In the genomic region with DNA sequence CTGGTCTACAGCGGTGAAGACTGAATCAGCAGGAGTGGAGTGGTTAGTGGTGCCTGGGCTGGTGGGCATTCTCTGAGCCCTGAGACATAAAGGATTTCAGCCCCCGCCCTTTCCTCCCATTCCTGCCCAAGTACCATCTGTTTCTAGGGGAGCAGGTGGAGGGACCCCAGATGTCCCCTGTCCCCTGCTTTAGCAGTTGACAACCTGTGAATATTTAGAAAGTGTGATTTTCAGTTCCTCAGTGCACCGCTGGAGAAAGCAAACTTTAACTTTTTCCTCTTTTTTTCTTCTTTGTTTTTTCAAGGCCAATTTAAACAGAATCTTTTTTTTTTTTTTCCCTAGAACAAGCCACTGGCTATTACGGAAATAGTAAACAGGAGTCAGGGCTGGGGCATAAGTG, we compare ENCODE assay signal across 32 cellular contexts. TPM values are rescaled to one million over a fixed set of nuclear protein-coding genes. Genes with fewer than 3 reads are reported as not detected.
"Had no signal": no experiment of that assay in that cellular context is flagged by ENCODE, and none has a peak within 500 bp of the region (broad histone marks: within the 10 kb centered on the region; RNA-seq: fewer than 3 reads in every experiment).

No MANE protein-coding gene starts in this region.

- H3K9me3 ChIP-seq: gastrocnemius medialis, heart right ventricle, left lung, prostate gland, suprapubic skin, transverse colon, upper lobe of right lung, uterus had no signal

- H3K4me3 ChIP-seq: dorsolateral prefrontal cortex, gastrocnemius medialis, heart right ventricle, left lung, neural progenitor cell, prostate gland, right atrium auricular region, smooth muscle cell, suprapubic skin, transverse colon, upper lobe of right lung, uterus had no signal

- H3K4me3 Mint-ChIP-seq: mesothelial cell of epicardium; naive thymus-derived CD4-positive, alpha-beta T cell; nephron; neural progenitor cell; stimulated activated naive CD8-positive, alpha-beta T cell treated with anti-CD3 and anti-CD28 coated beads, Interleukin-15, amount 100 ng/mL, for 72 hours had no signal

- DNase-seq: dorsolateral prefrontal cortex; effector CD4-positive, alpha-beta T cell; foreskin fibroblast; gastrocnemius medialis; heart right ventricle; hippocampal formation; left cardiac atrium; left lung; mesenchymal stem cell; naive thymus-derived CD4-positive, alpha-beta T cell; stimulated activated CD4-positive, alpha-beta T cell treated with anti-CD3 and anti-CD28 coated beads, Interleukin-12 subunit alpha, Interleukin-12 subunit beta, amount 100 ng/mL, for 4 hours; stimulated activated CD4-positive, alpha-beta T cell treated with anti-CD3 and anti-CD28 coated beads, Interleukin-1b, Interleukin-23, amount 100 ng/mL, for 48 hours; stimulated activated CD4-positive, alpha-beta T cell treated with anti-CD3 and anti-CD28 coated beads, Interleukin-4, amount 100 ng/mL, for 1 hour; stimulated activated CD8-positive, alpha-beta memory T cell treated with anti-CD3 and anti-CD28 coated beads, Interleukin-4, amount 100 ng/mL, for 48 hours; stimulated activated naive CD4-positive, alpha-beta T cell; stimulated activated naive CD8-positive, alpha-beta T cell treated with anti-CD3 and anti-CD28 coated beads, Interleukin-15, amount 100 ng/mL, for 72 hours; transverse colon; uterus had no signal

- H3K27ac Mint-ChIP-seq: mesothelial cell of epicardium; naive thymus-derived CD4-positive, alpha-beta T cell; nephron; stimulated activated naive CD8-positive, alpha-beta T cell treated with anti-CD3 and anti-CD28 coated beads, Interleukin-15, amount 100 ng/mL, for 72 hours had no signal

- H3K4me1 ChIP-seq: gastrocnemius medialis, heart right ventricle, left lung, neural progenitor cell, right atrium auricular region, suprapubic skin, transverse colon, upper lobe of right lung, uterus had no signal

- H3K4me1 Mint-ChIP-seq: stimulated activated naive CD8-positive, alpha-beta T cell treated with anti-CD3 and anti-CD28 coated beads, Interleukin-15, amount 100 ng/mL, for 72 hours had no signal

- H3K36me3 ChIP-seq: gastrocnemius medialis, heart right ventricle, left lung, neural progenitor cell, prostate gland, right atrium auricular region, suprapubic skin, transverse colon, upper lobe of right lung, uterus had no signal

- H3K27ac ChIP-seq: dorsolateral prefrontal cortex, epithelial cell of prostate, gastrocnemius medialis, heart right ventricle, left lung, neural progenitor cell, right atrium auricular region, suprapubic skin, transverse colon, upper lobe of right lung, uterus had no signal

- H3K4me2 ChIP-seq: neural progenitor cell, smooth muscle cell had no signal

- H3K36me3 Mint-ChIP-seq: mesothelial cell of epicardium, neural progenitor cell had no signal

- FAIRE-seq: islet of Langerhans had no signal

- H2AFZ ChIP-seq: neural progenitor cell had no signal

- H3K9me3 Mint-ChIP-seq: nephron; neural progenitor cell; stimulated activated naive CD8-positive, alpha-beta T cell treated with anti-CD3 and anti-CD28 coated beads, Interleukin-15, amount 100 ng/mL, for 72 hours had no signal

RNA-seq across cellular contexts. Expression of a gene that starts 50.2 kb away (rescaled TPM):
- total RNA-seq: esophagus mucosa, kidney epithelial cell, lung microvascular endothelial cell, osteocyte, right atrium auricular region, smooth muscle cell had no signal
- polyA plus RNA-seq: heart right ventricle, smooth muscle cell had no signal
